10 cellular contexts compared by ENCODE assay signal in the genomic region with DNA sequence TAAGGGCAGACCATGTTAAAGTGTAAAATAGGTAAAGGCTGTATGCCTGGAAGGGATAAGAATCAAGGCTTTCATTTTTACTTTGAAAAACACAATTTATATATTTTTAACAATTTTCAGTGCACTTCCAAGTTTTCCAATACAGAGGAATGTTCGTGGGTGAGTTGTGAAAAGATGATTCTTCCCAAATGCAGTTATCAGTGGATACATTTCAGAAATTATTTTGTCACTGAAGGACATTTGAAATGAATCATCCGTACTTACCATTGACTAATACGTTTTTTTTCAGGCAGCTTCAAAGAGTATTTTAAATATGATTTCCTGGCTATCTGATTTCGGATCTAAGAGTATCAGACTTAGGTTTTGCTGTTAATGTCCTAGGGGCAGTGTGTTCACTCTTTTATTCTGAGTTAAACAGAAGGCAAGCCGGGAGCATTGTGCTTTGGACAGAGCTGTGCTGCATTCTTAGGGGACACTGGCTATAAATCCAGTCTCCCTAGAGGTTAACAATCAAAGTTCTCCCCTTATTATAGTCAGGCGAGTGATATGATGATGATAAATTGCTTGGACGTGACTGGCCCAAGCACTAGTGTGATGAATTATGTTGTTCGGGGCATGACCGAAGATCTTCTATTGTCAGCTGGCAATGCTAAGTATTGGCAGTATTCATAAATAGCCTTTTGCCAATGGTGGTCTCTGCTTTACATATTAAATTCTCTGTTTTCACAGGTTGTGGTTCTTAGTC.
DNase-seq lines count a peak whose midpoint lies in the region; ATAC-seq and TF ChIP-seq lines count a peak whose summit lies in the region.
"Had no signal": no experiment of that assay in that cellular context is flagged by ENCODE, and none has a peak within 500 bp of the region (broad histone marks: within the 10 kb centered on the region; RNA-seq: fewer than 3 reads in every experiment).

No MANE protein-coding gene starts in this region.

- H3K4me3 ChIP-seq in AG10803 (ENCODE audit: low read length) (no peak overlapping the region), HEK293 (ENCODE audit: low read depth, low read length) (no peak overlapping the region)

- POLR2A ChIA-PET in HEK293 (lab: Yijun Ruan, JAX) = no interaction called here

- CTCF ChIA-PET in HEK293 (lab: Yijun Ruan, JAX) = interaction anchor here (0.6 to 0.7 kb wide), 3 partner anchors 62 to 1176 kb away, joined by 3 to 4 read pairs (median 4); no protein-coding TSS in a partner anchor

- peaks cover 2% of the 10 kb centered on the region; the same call in 1 of the 2 replicates for H3K4me1 ChIP-seq in HEK293 (ENCODE audit: control insufficient read depth, insufficient read depth, low read length)

- peak; percentile 26 for DNase-seq in AG10803 (ENCODE audit: low read depth)
- DNase-seq in amniotic epithelial cell (ENCODE audit: low read depth) = peak; percentile 41
- DNase-seq in kidney tubule cell (ENCODE audit: low spot score) = peak; percentile 50
- DNase-seq in SW 1271 (lab: John Stamatoyannopoulos, UW) = no peak
- DNase-seq in NCI-H1436 (lab: John Stamatoyannopoulos, UW) = no peak
- DNase-seq in COR-L47 (lab: John Stamatoyannopoulos, UW) = no peak
- DNase-seq: activated B cell treated with CpG ODN at 0.5 μM for 24 hours, NCI-H526 treated with DMSO at 0.1 percent for 48 hours had no signal

- peaks cover 3 to 23% of the 10 kb centered on the region in 2 experiments; a peak in 2 of 3 replicates for H3K36me3 ChIP-seq in HEK293 (ENCODE audit: control insufficient read depth in 2 of 2, insufficient read depth in 1 of 2, low read length in 2 of 2)

- H3K27ac ChIP-seq in HEK293 (ENCODE audit: extremely low read depth, low read depth, low read length) = no peak overlapping the region

- H3K9me3 ChIP-seq in HEK293 (ENCODE audit: control insufficient read depth, insufficient read depth, low read depth, low read length) = no peaks in the 10 kb centered on the region

- no peak for TF ChIP-seq CTCF in AG10803 (conservative IDR thresholded peaks at IDR 0.05; ENCODE audit: low read length)
- no peak for TF ChIP-seq CTCF in HEK293 (tag by site-specific recombination; IDR thresholded peaks at IDR 0.05)

- ATAC-seq in HG02973 (IDR thresholded peaks at IDR 0.05; ENCODE audit: unreplicated experiment) = no peak

TF ChIP-seq in HEK293, 187 proteins besides CTCF, POLR2A, EP300 and RAD21:
- peak; percentile 16; the same call in 1 of the 2 replicates for TF ChIP-seq ZEB2 (tag by site-specific recombination; IDR thresholded peaks at IDR 0.05)
- peak; percentile 50 for TF ChIP-seq PRDM6 (tag by site-specific recombination; IDR thresholded peaks at IDR 0.05)
- no peak for TF ChIP-seq PRDM1 (tag by site-specific recombination; IDR thresholded peaks at IDR 0.05)

Comparison
In these comparisons a context has a peak if more than half of its experiments do, and no peak if none do; other contexts are left out.
1. DNase-seq: peak in AG10803 (single experiment), amniotic epithelial cell (single experiment) and kidney tubule cell (single experiment); none in SW 1271 (0 of 2), NCI-H1436 (single experiment) and COR-L47 (single experiment).